ENCODE assay signal across 26 cellular contexts in genomic region chr1:166457700-166458099, GRCh38.
"Had no signal": no experiment of that assay in that cellular context is flagged by ENCODE, and none has a peak within 500 bp of the region (broad histone marks: within the 10 kb centered on the region; RNA-seq: fewer than 3 reads in every experiment).

No MANE protein-coding gene starts in this region.

- H3K9me3 ChIP-seq: stomach, suprapubic skin, testis, thoracic aorta, thyroid gland, tibial artery, tibial nerve, transverse colon, upper lobe of left lung, upper lobe of right lung, uterus, vagina had no signal

- H3K36me3 ChIP-seq: stomach, suprapubic skin, thoracic aorta, thyroid gland, tibial artery, tibial nerve, transverse colon, upper lobe of left lung, upper lobe of right lung, uterus, vagina had no signal

- ATAC-seq: stimulated activated effector memory CD8-positive, alpha-beta T cell treated with anti-CD3 and anti-CD28 coated beads, Interleukin-12 subunit alpha, Interleukin-12 subunit beta, amount 100 ng/mL, for 72 hours; stimulated activated memory B cell treated with anti-CD40 and anti-IgM and Interleukin-4, amounts not matched to agents 10 μg/mL and 1 μg/mL and 100 μg/mL, for 72 hours; stimulated activated naive B cell treated with anti-CD40 and anti-IgM and Interleukin-4, amounts not matched to agents 10 μg/mL and 1 μg/mL and 100 μg/mL, for 72 hours; stimulated activated naive CD8-positive, alpha-beta T cell treated with anti-CD3 and anti-CD28 coated beads, Interleukin-15, amount 100 ng/mL, for 72 hours; stimulated activated naive CD8-positive, alpha-beta T cell treated with anti-CD3 and anti-CD28 coated beads, Interleukin-15, Interleukin-2, amounts not matched to agents 100 U/mL and 50 U/mL, for 24 hours; upper lobe of right lung had no signal

- H3K4me3 ChIP-seq: stomach, suprapubic skin, testis, thoracic aorta, thyroid gland, tibial artery, tibial nerve, transverse colon, upper lobe of left lung, upper lobe of right lung, uterus, vagina had no signal

- H3K4me1 ChIP-seq: stomach, suprapubic skin, testis, thyroid gland, tibial artery, tibial nerve, transverse colon, upper lobe of left lung, upper lobe of right lung, uterus, vagina had no signal

- H3K27me3 ChIP-seq: stomach, suprapubic skin, testis, thyroid gland, tibial artery, tibial nerve, transverse colon, upper lobe of left lung, upper lobe of right lung, uterus, vagina had no signal

- DNase-seq: stimulated activated CD4-positive, alpha-beta T cell treated with anti-CD3 and anti-CD28 coated beads, Interleukin-2, amount 100 ng/mL, for 48 hours; stimulated activated CD4-positive, alpha-beta T cell treated with anti-CD3 and anti-CD28 coated beads, Interleukin-4, amount 100 ng/mL, for 1 hour; stimulated activated CD4-positive, alpha-beta T cell treated with anti-CD3 and anti-CD28 coated beads, Interleukin-4, amount 100 ng/mL, for 24 hours; stimulated activated CD4-positive, alpha-beta T cell treated with anti-CD3 and anti-CD28 coated beads, Interleukin-4, amount 100 ng/mL, for 4 hours; stimulated activated CD8-positive, alpha-beta memory T cell treated with anti-CD3 and anti-CD28 coated beads, Interleukin-4, amount 100 ng/mL, for 48 hours; stimulated activated naive B cell treated with anti-CD40 and anti-IgM and Interleukin-4, amounts not matched to agents 10 μg/mL and 1 μg/mL and 100 μg/mL, for 72 hours; stimulated activated naive CD4-positive, alpha-beta T cell; stimulated activated naive CD4-positive, alpha-beta T cell treated with Interleukin-2 at 50 U/mL for 16 hours; stimulated activated naive CD8-positive, alpha-beta T cell treated with anti-CD3 and anti-CD28 coated beads, Interleukin-15, amount 100 ng/mL, for 72 hours; stimulated activated naive CD8-positive, alpha-beta T cell treated with anti-CD3 and anti-CD28 coated beads, Interleukin-15, Interleukin-2, amounts not matched to agents 100 U/mL and 50 U/mL, for 24 hours; stomach; substantia nigra; testis; thyroid gland; tibial artery; transverse colon; trophoblast cell; upper lobe of left lung; upper lobe of right lung; uterus had no signal

- H3K27ac ChIP-seq: stomach, suprapubic skin, testis, thoracic aorta, thyroid gland, tibial artery, tibial nerve, transverse colon, upper lobe of left lung, upper lobe of right lung, uterus, vagina had no signal
